ENCODE assay signal across 31 cellular contexts in the genomic region with DNA sequence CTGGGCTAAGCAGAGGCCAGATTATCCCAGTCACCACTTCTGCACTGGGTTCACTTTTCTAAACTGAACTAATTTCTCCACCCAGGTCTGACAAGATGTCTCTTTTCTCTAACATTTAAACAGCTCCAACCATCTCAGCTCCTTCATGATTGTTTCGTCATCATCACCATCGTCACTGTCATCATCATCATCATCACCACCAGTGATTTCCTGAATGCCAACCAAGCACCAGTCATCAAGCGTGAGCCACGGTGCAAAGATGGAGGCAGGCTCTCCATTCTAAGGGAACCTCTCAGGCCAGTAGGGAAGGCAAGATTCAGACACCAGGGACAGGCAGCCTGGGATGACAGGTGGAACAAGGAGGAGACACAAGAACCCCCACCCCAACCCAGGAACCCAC. TPM values are rescaled to one million over a fixed set of nuclear protein-coding genes. Genes with fewer than 3 reads are reported as not detected.
DNase-seq lines count a peak whose midpoint lies in the region; ATAC-seq and TF ChIP-seq lines count a peak whose summit lies in the region.
"Had no signal": no experiment of that assay in that cellular context is flagged by ENCODE, and none has a peak within 500 bp of the region (broad histone marks: within the 10 kb centered on the region; RNA-seq: fewer than 3 reads in every experiment).

No MANE protein-coding gene starts in this region.

- intact Hi-C loops in CD4-positive, alpha-beta T cell (cut with DNase I, micrococcal nuclease) = loop anchor here in 1 of 2 experiments (2.0 kb wide), 2 partner anchors 17 to 27 kb away; no protein-coding TSS in a partner anchor
- intact Hi-C loops in sigmoid colon (cut with DNase I) = no loop called here

- no peaks in the 10 kb centered on the region for H4K20me1 ChIP-seq in BLaER1 treated with 17β-estradiol and CSF1 and Interleukin-3, amounts not matched to agents 10 nM and 100 nM

- WGBS in sigmoid colon, 2 donors = 91 to 93% methylated on average over 4 of the region's 4 CpGs

- H3K27me3 Mint-ChIP-seq in CD4-positive, alpha-beta T cell = no peaks in the 10 kb centered on the region
- no peaks in the 10 kb centered on the region for H3K27me3 Mint-ChIP-seq in T-helper 17 cell
- H3K27me3 Mint-ChIP-seq: activated CD8-positive, alpha-beta T cell treated with anti-CD3 and anti-CD28 coated beads for 36 hours; type B pancreatic cell had no signal

- H3K4me1 ChIP-seq in BLaER1 treated with 17β-estradiol and CSF1 and Interleukin-3, amounts not matched to agents 10 nM and 100 nM = peaks cover 30 to 64% (median 48%) of the 10 kb centered on the region in 10 experiments
- peaks cover 0 to 9% (median 7%) of the 10 kb centered on the region in 4 donors for H3K4me1 ChIP-seq in sigmoid colon

- peaks cover 61% of the 10 kb centered on the region for H3K4me1 Mint-ChIP-seq in CD4-positive, alpha-beta T cell (ENCODE audit: low read depth)
- peaks cover 31% of the 10 kb centered on the region for H3K4me1 Mint-ChIP-seq in T-helper 17 cell

- ATAC-seq in CD4-positive, alpha-beta T cell (ENCODE audit: poor library complexity) = no peak
- no peak for ATAC-seq in T-helper 17 cell
- ATAC-seq: activated CD4-positive, CD25-positive, alpha-beta regulatory T cell treated with anti-CD3 and anti-CD28 coated beads, Interleukin-2, amount 50 U/mL, for 24 hours; activated CD8-positive, alpha-beta T cell treated with anti-CD3 and anti-CD28 coated beads for 36 hours; stimulated activated naive B cell treated with anti-CD40 and anti-IgM and Interleukin-4, amounts not matched to agents 10 μg/mL and 1 μg/mL and 100 μg/mL, for 72 hours had no signal

- H3K9ac ChIP-seq in BLaER1 treated with 17β-estradiol and CSF1 and Interleukin-3, amounts not matched to agents 10 nM and 100 nM = no peak overlapping the region

- no peak for TF ChIP-seq POLR2A in sigmoid colon (IDR thresholded peaks at IDR 0.05)

- H3K27ac ChIP-seq in BLaER1 treated with 17β-estradiol and CSF1 and Interleukin-3, amounts not matched to agents 10 nM and 100 nM = 0 out of 22 replicates have a peak overlapping the region, but pooled peaks of 1 of the 11 experiments have one; percentile 61
- H3K27ac ChIP-seq in CD4-positive, alpha-beta T cell (ENCODE audit: low read depth, low read length) = no peak overlapping the region
- no peak overlapping the region for H3K27ac ChIP-seq in sigmoid colon
- H3K27ac ChIP-seq: ascending aorta had no signal

- H3K9me3 Mint-ChIP-seq in CD4-positive, alpha-beta T cell = no peaks in the 10 kb centered on the region
- H3K9me3 Mint-ChIP-seq: activated CD8-positive, alpha-beta T cell treated with anti-CD3 and anti-CD28 coated beads for 36 hours; activated T-helper 2 cell treated with anti-CD3 and anti-CD28 coated beads, Interferon-gamma antibody, Interleukin-2, Interleukin-4, amounts not matched to agents 10 μg/mL and 5 μg/mL and 100 μg/mL, durations not matched to agents 14 hours and 24 hours and 36 hours; nephron progenitor cell; stimulated activated naive B cell treated with anti-CD40 and anti-IgM and Interleukin-4, amounts not matched to agents 10 μg/mL and 1 μg/mL and 100 μg/mL, for 72 hours; type B pancreatic cell had no signal

- no peak overlapping the region for H3K4me3 Mint-ChIP-seq in CD4-positive, alpha-beta T cell
- no peak overlapping the region for H3K4me3 Mint-ChIP-seq in T-helper 17 cell
- H3K4me3 Mint-ChIP-seq: activated CD8-positive, alpha-beta T cell treated with anti-CD3 and anti-CD28 coated beads for 36 hours; nephron progenitor cell; stimulated activated naive B cell treated with anti-CD40 and anti-IgM and Interleukin-4, amounts not matched to agents 10 μg/mL and 1 μg/mL and 100 μg/mL, for 72 hours; type B pancreatic cell had no signal

- peak overlapping the region; percentile 97 for H3K27ac Mint-ChIP-seq in CD4-positive, alpha-beta T cell
- H3K27ac Mint-ChIP-seq in T-helper 17 cell = peak overlapping the region; percentile 87
- H3K27ac Mint-ChIP-seq: activated T-helper 2 cell treated with anti-CD3 and anti-CD28 coated beads, Interferon-gamma antibody, Interleukin-2, Interleukin-4, amounts not matched to agents 10 μg/mL and 5 μg/mL and 100 μg/mL, durations not matched to agents 14 hours and 24 hours and 36 hours; nephron progenitor cell; stimulated activated naive B cell treated with anti-CD40 and anti-IgM and Interleukin-4, amounts not matched to agents 10 μg/mL and 1 μg/mL and 100 μg/mL, for 72 hours had no signal

- DNase-seq in CD4-positive, alpha-beta T cell = no peak
- DNase-seq in T-helper 17 cell = no peak
- no peak for DNase-seq in AG08395 (ENCODE audit: low spot score)
- no peak for DNase-seq in sigmoid colon
- no peak for DNase-seq in NOMO-1 (lab: John Stamatoyannopoulos, UW; ENCODE audit: unreplicated experiment in 2 of 2)
- DNase-seq: activated CD8-positive, alpha-beta T cell treated with anti-CD3 and anti-CD28 coated beads for 36 hours; Calu3; DMS79 treated with DMSO at 0.1 percent for 48 hours; effector CD8-positive, alpha-beta T cell; GF-D8; H7; Karpas-422; mammary epithelial cell; MV-4-11; NCI-H1436; NCI-H2081 treated with DMSO at 0.1 percent for 48 hours; NCI-H526 treated with DMSO at 0.1 percent for 48 hours; nephron progenitor cell; Right ventricle myocardium superior; stimulated activated naive B cell treated with anti-CD40 and anti-IgM and Interleukin-4, amounts not matched to agents 10 μg/mL and 1 μg/mL and 100 μg/mL, for 72 hours; substantia nigra had no signal

- POLR2A ChIA-PET in CD4-positive, alpha-beta T cell (lab: Charles Lee) = interaction anchor here (0.9 to 3.1 kb wide), 6 partner anchors 27 to 101 kb away, joined by 3 to 16 read pairs (median 4); a partner anchor contains a TSS

- peaks cover 4% of the 10 kb centered on the region for H3K36me3 Mint-ChIP-seq in CD4-positive, alpha-beta T cell (ENCODE audit: low read depth)
- peaks cover 2% of the 10 kb centered on the region for H3K36me3 Mint-ChIP-seq in T-helper 17 cell (ENCODE audit: low read depth)
- H3K36me3 Mint-ChIP-seq: stimulated activated naive B cell treated with anti-CD40 and anti-IgM and Interleukin-4, amounts not matched to agents 10 μg/mL and 1 μg/mL and 100 μg/mL, for 72 hours; type B pancreatic cell had no signal

- CTCF ChIA-PET in CD4-positive, alpha-beta T cell (lab: Charles Lee) = no interaction called here

- no peaks in the 10 kb centered on the region for H3K9me3 ChIP-seq in BLaER1 treated with 17β-estradiol and CSF1 and Interleukin-3, amounts not matched to agents 10 nM and 100 nM (replicated peaks in 1 of 11)
- no peaks in the 10 kb centered on the region for H3K9me3 ChIP-seq in CD4-positive, alpha-beta T cell (ENCODE audit: control insufficient read depth, low read length)
- H3K9me3 ChIP-seq in T-helper 17 cell (ENCODE audit: control insufficient read depth, low read length, poor library complexity, severe bottlenecking) (no peaks in the 10 kb centered on the region), sigmoid colon (no peaks in the 10 kb centered on the region)
- H3K9me3 ChIP-seq: ascending aorta had no signal

- no peak overlapping the region for H3K4me3 ChIP-seq in BLaER1 treated with 17β-estradiol and CSF1 and Interleukin-3, amounts not matched to agents 10 nM and 100 nM
- no peak overlapping the region for H3K4me3 ChIP-seq in sigmoid colon
- H3K4me3 ChIP-seq: ascending aorta had no signal

- no peaks in the 10 kb centered on the region for H3K27me3 ChIP-seq in BLaER1 treated with 17β-estradiol and CSF1 and Interleukin-3, amounts not matched to agents 10 nM and 100 nM
- H3K27me3 ChIP-seq in CD4-positive, alpha-beta T cell (ENCODE audit: control insufficient read depth, insufficient read depth, low read length) = no peaks in the 10 kb centered on the region
- H3K27me3 ChIP-seq in sigmoid colon = no peaks in the 10 kb centered on the region
- H3K27me3 ChIP-seq: ascending aorta had no signal

- no peak for TF ChIP-seq CTCF in CD4-positive, alpha-beta T cell (IDR thresholded peaks at IDR 0.05)
- no peak for TF ChIP-seq CTCF in sigmoid colon (IDR thresholded peaks at IDR 0.05)

- H3K4me2 ChIP-seq in BLaER1 treated with 17β-estradiol and CSF1 and Interleukin-3, amounts not matched to agents 10 nM and 100 nM = peak overlapping the region in 6 of 11 experiments; percentile 2 to 75 (median 66); a peak in 7 of 22 replicates

- no peak for TF ChIP-seq EP300 in sigmoid colon (IDR thresholded peaks at IDR 0.05)

- no peaks in the 10 kb centered on the region for H3K36me3 ChIP-seq in BLaER1 treated with 17β-estradiol and CSF1 and Interleukin-3, amounts not matched to agents 10 nM and 100 nM
- H3K36me3 ChIP-seq in sigmoid colon = no peaks in the 10 kb centered on the region
- H3K36me3 ChIP-seq: ascending aorta had no signal

RNA-seq across cellular contexts. Expression of a gene that starts 25.5 kb away (rescaled TPM):
- 100 to 1,000 TPM in 1 of 2 experiments, 10 to 100 TPM in 1; 99.2 to 102 TPM for total RNA-seq in CD4-positive, alpha-beta T cell
- total RNA-seq in T-helper 17 cell (100 to 1,000 TPM in 1 of 2 donors, 10 to 100 TPM in 1; 97.4 to 121 TPM), sigmoid colon (100 to 1,000 TPM; 116 to 157 (median 146) TPM)
- polyA plus RNA-seq in sigmoid colon = 100 to 1,000 TPM in 2 of 3 donors, 10 to 100 TPM in 1; 90.2 to 204 (median 109) TPM

RNA-seq across cellular contexts. Expression of a gene that starts 38.8 kb away (rescaled TPM):
- not detected for total RNA-seq in CD4-positive, alpha-beta T cell
- total RNA-seq in T-helper 17 cell (not detected), sigmoid colon (not detected)
- under 1 TPM in 1 of 3 donors, not detected in 2; 0.07 TPM for polyA plus RNA-seq in sigmoid colon
- total RNA-seq: activated CD8-positive, alpha-beta T cell treated with anti-CD3 and anti-CD28 coated beads for 36 hours; activated T-helper 2 cell treated with anti-CD3 and anti-CD28 coated beads, Interferon-gamma antibody, Interleukin-2, Interleukin-4, amounts not matched to agents 10 μg/mL and 5 μg/mL and 100 μg/mL, durations not matched to agents 14 hours and 24 hours and 36 hours; ascending aorta; Calu3; glomerular endothelial cell; mammary epithelial cell; osteocyte; Right ventricle myocardium superior; skeletal muscle tissue; T-helper 2 cell treated with Interferon-gamma antibody and Interleukin-4, amounts not matched to agents 100 ng/mL and 5 ng/mL, for 36 hours had no signal
- polyA plus RNA-seq: BJ, mammary epithelial cell had no signal

RNA-seq across cellular contexts. Expression of a gene that starts 47.5 kb away (rescaled TPM):
- total RNA-seq in CD4-positive, alpha-beta T cell = 10 to 100 TPM in 1 of 2 experiments, 1 to 10 TPM in 1; 9.2 to 10.6 TPM
- total RNA-seq in T-helper 17 cell (10 to 100 TPM; 21.1 to 31.2 TPM), sigmoid colon (10 to 100 TPM; 46.8 to 95.1 (median 69.1) TPM)
- 100 to 1,000 TPM; 112 to 199 (median 190) TPM for polyA plus RNA-seq in sigmoid colon

RNA-seq across cellular contexts. Expression of a gene that starts 47.9 kb away (rescaled TPM):
- total RNA-seq in CD4-positive, alpha-beta T cell = 10 to 100 TPM; 40.2 to 42.5 TPM
- total RNA-seq in T-helper 17 cell (10 to 100 TPM; 46.8 to 47.0 TPM), sigmoid colon (100 to 1,000 TPM in 1 of 4 donors, 10 to 100 TPM in 3; 85.7 to 103 (median 90.0) TPM)
- polyA plus RNA-seq in sigmoid colon = 100 to 1,000 TPM; 108 to 141 (median 138) TPM

RNA-seq across cellular contexts. Expression of a gene that starts 57.0 kb away (rescaled TPM):
- total RNA-seq in CD4-positive, alpha-beta T cell = 1 to 10 TPM; 1.6 to 1.8 TPM
- total RNA-seq in T-helper 17 cell (1 to 10 TPM; 1.5 to 2.7 TPM), sigmoid colon (1 to 10 TPM; 3.1 to 7.1 (median 5.4) TPM)
- polyA plus RNA-seq in sigmoid colon = 1 to 10 TPM in 2 of 3 donors, under 1 TPM in 1; 0.60 to 2.5 (median 1.4) TPM
- total RNA-seq: ascending aorta, H7, osteocyte had no signal
- polyA plus RNA-seq: BJ had no signal
